17 cellular contexts compared by ENCODE assay signal in the genomic region with DNA sequence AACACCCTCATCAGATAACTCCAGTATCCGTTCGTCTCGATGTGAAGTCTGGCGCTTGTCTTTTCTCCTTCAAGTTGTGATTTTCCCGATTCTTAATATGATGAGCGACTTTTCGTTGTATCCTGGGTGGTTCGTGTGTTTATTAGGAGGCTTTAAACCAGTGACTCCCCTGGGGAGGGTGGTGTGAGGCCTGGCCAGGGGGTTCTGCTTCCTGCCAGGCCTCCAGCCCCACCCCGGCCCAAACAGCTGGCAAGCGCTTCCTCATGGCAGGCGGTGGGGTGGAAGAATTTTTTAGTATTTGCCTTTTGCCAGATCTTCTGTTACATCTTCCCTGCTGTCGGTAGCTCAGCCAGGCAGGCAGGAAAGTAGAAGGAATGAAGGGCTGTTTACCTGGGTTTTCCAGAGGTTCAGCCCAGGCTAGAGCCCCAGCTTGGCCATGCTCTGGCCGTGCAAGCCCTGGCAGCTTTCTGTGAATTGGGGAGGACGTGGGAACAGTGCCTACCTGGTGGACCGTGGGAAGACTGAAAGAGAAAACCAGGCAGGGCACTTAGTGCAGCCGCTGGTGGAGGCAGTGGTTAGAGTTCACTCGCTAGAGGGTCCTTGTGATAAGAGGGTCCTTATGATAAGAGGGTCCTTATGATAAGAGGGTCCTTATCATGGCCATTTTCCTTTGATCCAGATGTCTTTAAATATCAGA. TPM values are rescaled to one million over a fixed set of nuclear protein-coding genes. Genes with fewer than 3 reads are reported as not detected.
DNase-seq lines count a peak whose midpoint lies in the region; ATAC-seq and TF ChIP-seq lines count a peak whose summit lies in the region.
"Had no signal": no experiment of that assay in that cellular context is flagged by ENCODE, and none has a peak within 500 bp of the region (broad histone marks: within the 10 kb centered on the region; RNA-seq: fewer than 3 reads in every experiment).

No MANE protein-coding gene starts in this region.

- no peak for TF ChIP-seq CTCF in CD14-positive monocyte (IDR thresholded peaks at IDR 0.05)
- no peak for TF ChIP-seq CTCF in NB4 (IDR thresholded peaks at IDR 0.05; ENCODE audit: low read depth, low read length)
- no peak for TF ChIP-seq CTCF in osteoblast (IDR thresholded peaks at IDR 0.05; ENCODE audit: extremely low read depth, low read depth, low read length)

- no peak for TF ChIP-seq POLR2A in NB4 (IDR thresholded peaks at IDR 0.05; ENCODE audit: extremely low read depth, insufficient read length)

- no peak for ATAC-seq in HG02885 (IDR thresholded peaks at IDR 0.05; ENCODE audit: poor library complexity, unreplicated experiment)
- ATAC-seq: activated CD8-positive, alpha-beta T cell treated with anti-CD3 and anti-CD28 coated beads for 36 hours; PC-3; SK-N-SH treated with all-trans-retinoic acid at 6 μM for 48 hours had no signal

- H3K36me3 Mint-ChIP-seq in CD14-positive monocyte = peaks cover 49 to 59% of the 10 kb centered on the region in 2 donors

- H3K36me3 ChIP-seq in endocrine pancreas (ENCODE audit: control insufficient read depth, insufficient read depth, low read length) = no peaks in the 10 kb centered on the region
- peaks cover 57% of the 10 kb centered on the region for H3K36me3 ChIP-seq in osteoblast (ENCODE audit: insufficient read depth, low read length)
- H3K36me3 ChIP-seq: ovary had no signal

- DNase-seq in CD14-positive monocyte (ENCODE audit: low spot score) = no peak
- peak; percentile 68 for DNase-seq in NB4 (ENCODE audit: low read depth)
- peak; percentile 53 for DNase-seq in osteoblast (ENCODE audit: insufficient read length, low spot score, missing footprints)
- no peak for DNase-seq in NCI-H1694 treated with DMSO at 0.1 percent for 48 hours (lab: John Stamatoyannopoulos, UW)
- no peak for DNase-seq in stimulated activated CD4-positive, alpha-beta T cell treated with anti-CD3 and anti-CD28 coated beads, Interleukin-2, amount 100 ng/mL, for 48 hours
- DNase-seq in stimulated activated CD4-positive, alpha-beta T cell treated with anti-CD3 and anti-CD28 coated beads, Interleukin-2, amount 100 ng/mL, for 24 hours = no peak
- DNase-seq: activated CD8-positive, alpha-beta T cell treated with anti-CD3 and anti-CD28 coated beads for 36 hours; DMS 273 treated with DMSO at 0.1 percent for 48 hours; immature natural killer cell; NCI-H1694; ovary; PC-3 had no signal

- intact Hi-C loops in CD14-positive monocyte (cut with micrococcal nuclease) = no loop called here

- peak overlapping the region; percentile 76 to 95 (median 88) for H3K27ac Mint-ChIP-seq in CD14-positive monocyte
- H3K27ac Mint-ChIP-seq: activated CD8-positive, alpha-beta T cell treated with anti-CD3 and anti-CD28 coated beads for 36 hours had no signal

- H4K20me1 ChIP-seq in osteoblast (ENCODE audit: insufficient read depth, low read length) = peaks cover 7% of the 10 kb centered on the region

- H3K27me3 Mint-ChIP-seq in CD14-positive monocyte (ENCODE audit: low read depth in 3 of 3) = no peaks in the 10 kb centered on the region
- H3K27me3 Mint-ChIP-seq: activated CD8-positive, alpha-beta T cell treated with anti-CD3 and anti-CD28 coated beads for 36 hours had no signal

- no peak overlapping the region for H3K4me2 ChIP-seq in osteoblast (ENCODE audit: insufficient read depth, low read length)
- H3K4me2 ChIP-seq: smooth muscle cell had no signal

- H3K9me3 Mint-ChIP-seq in CD14-positive monocyte = peaks cover 0 to 3% (median 0%) of the 10 kb centered on the region in 7 donors
- H3K9me3 Mint-ChIP-seq: activated CD8-positive, alpha-beta T cell treated with anti-CD3 and anti-CD28 coated beads for 36 hours; immature natural killer cell had no signal

- peaks cover 32% of the 10 kb centered on the region for H3K4me1 Mint-ChIP-seq in CD14-positive monocyte
- H3K4me1 Mint-ChIP-seq: immature natural killer cell had no signal

- H3K79me2 ChIP-seq in osteoblast (ENCODE audit: insufficient read depth, low read length) = peaks cover 28% of the 10 kb centered on the region

- peak overlapping the region; percentile 61 to 76 for H3K4me3 Mint-ChIP-seq in CD14-positive monocyte
- H3K4me3 Mint-ChIP-seq: activated CD8-positive, alpha-beta T cell treated with anti-CD3 and anti-CD28 coated beads for 36 hours; immature natural killer cell had no signal

- H3K27ac ChIP-seq in osteoblast (ENCODE audit: low read depth, low read length) = no peak overlapping the region
- H3K27ac ChIP-seq: epithelial cell of prostate, ovary had no signal

- H3K4me1 ChIP-seq in endocrine pancreas (ENCODE audit: control insufficient read depth, insufficient read depth, low read length) (no peaks in the 10 kb centered on the region), osteoblast (ENCODE audit: insufficient read depth, low read length) (no peaks in the 10 kb centered on the region)

- no peak overlapping the region for H2AFZ ChIP-seq in osteoblast (ENCODE audit: low read length)

- no peaks in the 10 kb centered on the region for H3K27me3 ChIP-seq in endocrine pancreas (ENCODE audit: control insufficient read depth, insufficient read depth, low read length)
- H3K27me3 ChIP-seq in osteoblast (ENCODE audit: insufficient read depth, low read length) = no peaks in the 10 kb centered on the region
- H3K27me3 ChIP-seq: ovary had no signal

- peak overlapping the region; percentile 50 for H3K9ac ChIP-seq in endocrine pancreas (ENCODE audit: control insufficient read depth, insufficient read depth, low read length)

- no peak overlapping the region for H3K4me3 ChIP-seq in NB4 (ENCODE audit: low read depth, low read length)
- H3K4me3 ChIP-seq in endocrine pancreas (ENCODE audit: control insufficient read depth, insufficient read depth, low read length) = no peak overlapping the region
- H3K4me3 ChIP-seq in osteoblast (ENCODE audit: insufficient read depth, low read length) = no peak overlapping the region
- H3K4me3 ChIP-seq: ovary, smooth muscle cell had no signal

- H3K9me3 ChIP-seq in endocrine pancreas (ENCODE audit: control insufficient read depth, low read length) = no peaks in the 10 kb centered on the region
- no peaks in the 10 kb centered on the region for H3K9me3 ChIP-seq in osteoblast (ENCODE audit: low read depth, low read length)
- H3K9me3 ChIP-seq: ovary had no signal

RNA-seq across cellular contexts. Expression of gene DCUN1D2, which starts 37.7 kb away (rescaled TPM):
- 1 to 10 TPM; 3.1 to 6.1 TPM for polyA plus RNA-seq in CD14-positive monocyte
- 12.1 and 14.8 TPM in 2 replicates for total RNA-seq in osteoblast

RNA-seq across cellular contexts. Expression of gene TFDP1, which starts 56.3 kb away (rescaled TPM):
- polyA plus RNA-seq in CD14-positive monocyte = 10 to 100 TPM; 37.6 to 54.0 TPM
- total RNA-seq in osteoblast = 48.6 and 56.8 TPM in 2 replicates

Comparison
In these comparisons a context has a peak if more than half of its experiments do, and no peak if none do; other contexts are left out.
1. DNase-seq: peak in NB4 (single experiment) and osteoblast (single experiment); none in CD14-positive monocyte (single experiment), NCI-H1694 treated with DMSO at 0.1 percent for 48 hours (single experiment), stimulated activated CD4-positive, alpha-beta T cell treated with anti-CD3 and anti-CD28 coated beads, Interleukin-2, amount 100 ng/mL, for 48 hours (0 of 2) and stimulated activated CD4-positive, alpha-beta T cell treated with anti-CD3 and anti-CD28 coated beads, Interleukin-2, amount 100 ng/mL, for 24 hours (0 of 2).